ENCODE assay signal across 1 cellular context in genomic region chr11:823441-824291, GRCh38.
A peak's percentile ranks its signal among the peaks of the same experiment; 100 is the strongest.
TF ChIP-seq lines count a peak whose summit lies in the region.

No MANE protein-coding gene starts in this region.

TF ChIP-seq in HepG2, 621 proteins besides CTCF, POLR2A, EP300 and RAD21:
- TF ChIP-seq RBFOX2 (IDR thresholded peaks at IDR 0.05; ENCODE audit: low read depth, low read length) (peak; percentile 67), ZNF775 (CRISPR knock-in tag; IDR thresholded peaks at IDR 0.05; ENCODE audit: borderline replicate concordance) (no peak)
